18 cellular contexts compared by ENCODE assay signal in the genomic region with DNA sequence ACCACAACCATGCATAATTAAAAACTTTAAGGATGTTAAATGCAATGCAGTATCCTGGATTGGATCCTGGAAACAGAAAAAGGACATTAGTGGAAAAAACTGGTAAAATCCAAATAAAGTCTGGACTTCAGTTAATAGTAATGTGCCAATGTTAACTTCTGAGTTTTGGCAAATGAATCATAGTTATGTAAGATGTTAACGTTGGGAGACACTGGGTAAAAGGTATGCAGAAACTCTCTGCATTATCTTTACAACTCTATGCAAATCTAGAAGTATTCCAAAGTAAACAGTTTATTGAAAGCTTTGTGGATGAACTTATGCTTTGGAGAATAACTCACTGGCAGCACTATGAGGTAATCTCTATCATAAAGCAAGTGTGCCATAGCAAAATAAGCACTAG.
DNase-seq lines count a peak whose midpoint lies in the region; ATAC-seq and TF ChIP-seq lines count a peak whose summit lies in the region.
"Had no signal": no experiment of that assay in that cellular context is flagged by ENCODE, and none has a peak within 500 bp of the region (broad histone marks: within the 10 kb centered on the region; RNA-seq: fewer than 3 reads in every experiment).

No MANE protein-coding gene starts in this region.

- H3K4me3 Mint-ChIP-seq in stimulated activated memory B cell treated with anti-CD40 and anti-IgM and Interleukin-4, amounts not matched to agents 10 μg/mL and 1 μg/mL and 100 μg/mL, for 72 hours, result no peak overlapping the region
- no peak overlapping the region for H3K4me3 Mint-ChIP-seq in activated naive CD8-positive, alpha-beta T cell treated with anti-CD3 and anti-CD28 coated beads for 36 hours
- H3K4me3 Mint-ChIP-seq: CD8-positive, alpha-beta T cell had no signal

- POLR2A ChIA-PET in AG04449 (lab: Yijun Ruan, JAX), result no interaction called here

- WGBS in GM23248 (ENCODE audit: low coverage in 1 of 2, low lambda C conversion rate in 2 of 2, missing lambda C conversion rate in 2 of 2), 2 experiments, result 0 to 3% methylated on average over 1 of the region's 1 CpG
- WGBS in hepatocyte (ENCODE audit: low lambda C conversion rate, missing lambda C conversion rate), result 10% methylated on average over 1 of the region's 1 CpG

- no peaks in the 10 kb centered on the region for H3K9me3 Mint-ChIP-seq in stimulated activated memory B cell treated with anti-CD40 and anti-IgM and Interleukin-4, amounts not matched to agents 10 μg/mL and 1 μg/mL and 100 μg/mL, for 72 hours
- H3K9me3 Mint-ChIP-seq in activated naive CD8-positive, alpha-beta T cell treated with anti-CD3 and anti-CD28 coated beads for 36 hours, result no peaks in the 10 kb centered on the region
- H3K9me3 Mint-ChIP-seq: CD8-positive, alpha-beta T cell had no signal

- no peaks in the 10 kb centered on the region for H3K27me3 Mint-ChIP-seq in stimulated activated memory B cell treated with anti-CD40 and anti-IgM and Interleukin-4, amounts not matched to agents 10 μg/mL and 1 μg/mL and 100 μg/mL, for 72 hours
- no peaks in the 10 kb centered on the region for H3K27me3 Mint-ChIP-seq in activated naive CD8-positive, alpha-beta T cell treated with anti-CD3 and anti-CD28 coated beads for 36 hours

- H3K36me3 ChIP-seq in GM23248 (ENCODE audit: low read depth) (no peaks in the 10 kb centered on the region), hepatocyte (replicated peaks; ENCODE audit: insufficient read depth, low read depth) (no peaks in the 10 kb centered on the region)
- H3K36me3 ChIP-seq: BLaER1 treated with 17β-estradiol and CSF1 and Interleukin-3, amounts not matched to agents 10 nM and 100 nM; Peyer's patch had no signal

- H3K36me3 Mint-ChIP-seq in stimulated activated memory B cell treated with anti-CD40 and anti-IgM and Interleukin-4, amounts not matched to agents 10 μg/mL and 1 μg/mL and 100 μg/mL, for 72 hours, result no peaks in the 10 kb centered on the region
- no peaks in the 10 kb centered on the region for H3K36me3 Mint-ChIP-seq in activated naive CD8-positive, alpha-beta T cell treated with anti-CD3 and anti-CD28 coated beads for 36 hours
- H3K36me3 Mint-ChIP-seq: CD8-positive, alpha-beta T cell had no signal

- no peaks in the 10 kb centered on the region for H3K4me1 Mint-ChIP-seq in stimulated activated memory B cell treated with anti-CD40 and anti-IgM and Interleukin-4, amounts not matched to agents 10 μg/mL and 1 μg/mL and 100 μg/mL, for 72 hours
- no peaks in the 10 kb centered on the region for H3K4me1 Mint-ChIP-seq in activated naive CD8-positive, alpha-beta T cell treated with anti-CD3 and anti-CD28 coated beads for 36 hours

- ATAC-seq in stimulated activated memory B cell treated with anti-CD40 and anti-IgM and Interleukin-4, amounts not matched to agents 10 μg/mL and 1 μg/mL and 100 μg/mL, for 72 hours, result no peak
- ATAC-seq: CD8-positive, alpha-beta T cell; Right ventricle myocardium inferior had no signal

- in situ Hi-C loops in GM23248 (cut with MboI), result no loop called here

- peaks cover 5% of the 10 kb centered on the region; the same call in 1 of the 2 replicates for H3K9me2 ChIP-seq in GM23248 (ENCODE audit: insufficient read depth)
- no peaks in the 10 kb centered on the region for H3K9me2 ChIP-seq in hepatocyte (replicated peaks; ENCODE audit: insufficient read depth)

- H3K9me3 ChIP-seq in GM23248 (ENCODE audit: low read depth) (no peaks in the 10 kb centered on the region), hepatocyte (ENCODE audit: low read depth) (no peaks in the 10 kb centered on the region)
- H3K9me3 ChIP-seq: BLaER1 treated with 17β-estradiol and CSF1 and Interleukin-3, amounts not matched to agents 10 nM and 100 nM; Peyer's patch had no signal

- peaks cover 3% of the 10 kb centered on the region; the same call in 1 of the 2 replicates for H3K4me1 ChIP-seq in GM23248 (ENCODE audit: insufficient read depth)
- H3K4me1 ChIP-seq in hepatocyte (ENCODE audit: insufficient read depth), result peaks cover 8% of the 10 kb centered on the region
- H3K4me1 ChIP-seq: BLaER1 treated with 17β-estradiol and CSF1 and Interleukin-3, amounts not matched to agents 10 nM and 100 nM; Peyer's patch had no signal

- H3K4me3 ChIP-seq in AG04449 (ENCODE audit: low read depth, low read length), result no peak overlapping the region
- H3K4me3 ChIP-seq in GM23248, result no peak overlapping the region
- no peak overlapping the region for H3K4me3 ChIP-seq in hepatocyte
- H3K4me3 ChIP-seq: BLaER1 treated with 17β-estradiol and CSF1 and Interleukin-3, amounts not matched to agents 10 nM and 100 nM; Peyer's patch had no signal

- peaks cover 11% of the 10 kb centered on the region; the same call in 1 of the 2 replicates for H3F3A ChIP-seq in GM23248 (ENCODE audit: insufficient read depth)

- no peak overlapping the region for H3K27ac Mint-ChIP-seq in stimulated activated memory B cell treated with anti-CD40 and anti-IgM and Interleukin-4, amounts not matched to agents 10 μg/mL and 1 μg/mL and 100 μg/mL, for 72 hours
- H3K27ac Mint-ChIP-seq in activated naive CD8-positive, alpha-beta T cell treated with anti-CD3 and anti-CD28 coated beads for 36 hours, result no peak overlapping the region
- H3K27ac Mint-ChIP-seq: CD8-positive, alpha-beta T cell had no signal

- peak; percentile 59 for DNase-seq in AG04449 (ENCODE audit: low read depth, low spot score)
- DNase-seq in GM23248, result peak; percentile 35
- peak; percentile 57 for DNase-seq in astrocyte of the hippocampus (ENCODE audit: low read depth, low spot score)
- DNase-seq in hepatocyte (ENCODE audit: low spot score), result peak; percentile 8
- DNase-seq in activated naive CD8-positive, alpha-beta T cell treated with anti-CD3 and anti-CD28 coated beads for 36 hours, result no peak
- no peak for DNase-seq in ecto neural progenitor cell (ENCODE audit: low spot score)
- DNase-seq in HuH-7.5 (ENCODE audit: low spot score), result no peak
- DNase-seq: Calu3; CD8-positive, alpha-beta T cell; H7; NCI-H1105; NCI-H1694; NK-92 treated with Interleukin-12 subunit alpha and Interleukin-12 subunit beta, amount 100 ng/mL, for 24 hours; Peyer's patch had no signal

- H3K9ac ChIP-seq in GM23248, result no peak overlapping the region
- H3K9ac ChIP-seq: BLaER1 treated with 17β-estradiol and CSF1 and Interleukin-3, amounts not matched to agents 10 nM and 100 nM had no signal

- H2AFZ ChIP-seq in GM23248 (no peak overlapping the region), hepatocyte (no peak overlapping the region)

- TF ChIP-seq CTCF in AG04449 (IDR thresholded peaks at IDR 0.05; ENCODE audit: insufficient read depth, low read length, missing control alignments), result no peak
- no peak for TF ChIP-seq CTCF in hepatocyte (IDR thresholded peaks at IDR 0.05; ENCODE audit: poor library complexity)

- H3K27me3 ChIP-seq in GM23248 (replicated peaks; ENCODE audit: insufficient read depth), result no peaks in the 10 kb centered on the region
- H3K27me3 ChIP-seq in hepatocyte, result no peaks in the 10 kb centered on the region
- H3K27me3 ChIP-seq: BLaER1 treated with 17β-estradiol and CSF1 and Interleukin-3, amounts not matched to agents 10 nM and 100 nM; Peyer's patch had no signal

- CTCF ChIA-PET in AG04449 (lab: Yijun Ruan, JAX), result interaction anchor here (0.8 to 1.0 kb wide), 2 partner anchors 45 to 287 kb away, joined by 3 read pairs; no protein-coding TSS in a partner anchor

- H3K27ac ChIP-seq in GM23248, result no peak overlapping the region
- H3K27ac ChIP-seq in hepatocyte, result no peak overlapping the region
- H3K27ac ChIP-seq: BLaER1 treated with 17β-estradiol and CSF1 and Interleukin-3, amounts not matched to agents 10 nM and 100 nM; HL-60; Peyer's patch had no signal

- H4K20me1 ChIP-seq in GM23248 (ENCODE audit: insufficient read depth), result no peaks in the 10 kb centered on the region
- H4K20me1 ChIP-seq in hepatocyte (ENCODE audit: insufficient read depth, poor library complexity, severe bottlenecking), result no peaks in the 10 kb centered on the region
- H4K20me1 ChIP-seq: BLaER1 treated with 17β-estradiol and CSF1 and Interleukin-3, amounts not matched to agents 10 nM and 100 nM had no signal

- H3K79me2 ChIP-seq in GM23248 (ENCODE audit: insufficient read depth) (no peaks in the 10 kb centered on the region), hepatocyte (no peaks in the 10 kb centered on the region)

- H3K4me2 ChIP-seq in GM23248 (ENCODE audit: unreplicated experiment), result no peak overlapping the region
- no peak overlapping the region for H3K4me2 ChIP-seq in hepatocyte
- H3K4me2 ChIP-seq: BLaER1 treated with 17β-estradiol and CSF1 and Interleukin-3, amounts not matched to agents 10 nM and 100 nM had no signal

Comparison
In these comparisons a context has a peak if more than half of its experiments do, and no peak if none do; other contexts are left out.
1. DNase-seq: peak in AG04449 (single experiment), GM23248 (single experiment), astrocyte of the hippocampus (single experiment) and hepatocyte (single experiment); none in activated naive CD8-positive, alpha-beta T cell treated with anti-CD3 and anti-CD28 coated beads for 36 hours (single experiment), ecto neural progenitor cell (single experiment) and HuH-7.5 (single experiment).